ENCODE assay signal across 8 cellular contexts in the genomic region with DNA sequence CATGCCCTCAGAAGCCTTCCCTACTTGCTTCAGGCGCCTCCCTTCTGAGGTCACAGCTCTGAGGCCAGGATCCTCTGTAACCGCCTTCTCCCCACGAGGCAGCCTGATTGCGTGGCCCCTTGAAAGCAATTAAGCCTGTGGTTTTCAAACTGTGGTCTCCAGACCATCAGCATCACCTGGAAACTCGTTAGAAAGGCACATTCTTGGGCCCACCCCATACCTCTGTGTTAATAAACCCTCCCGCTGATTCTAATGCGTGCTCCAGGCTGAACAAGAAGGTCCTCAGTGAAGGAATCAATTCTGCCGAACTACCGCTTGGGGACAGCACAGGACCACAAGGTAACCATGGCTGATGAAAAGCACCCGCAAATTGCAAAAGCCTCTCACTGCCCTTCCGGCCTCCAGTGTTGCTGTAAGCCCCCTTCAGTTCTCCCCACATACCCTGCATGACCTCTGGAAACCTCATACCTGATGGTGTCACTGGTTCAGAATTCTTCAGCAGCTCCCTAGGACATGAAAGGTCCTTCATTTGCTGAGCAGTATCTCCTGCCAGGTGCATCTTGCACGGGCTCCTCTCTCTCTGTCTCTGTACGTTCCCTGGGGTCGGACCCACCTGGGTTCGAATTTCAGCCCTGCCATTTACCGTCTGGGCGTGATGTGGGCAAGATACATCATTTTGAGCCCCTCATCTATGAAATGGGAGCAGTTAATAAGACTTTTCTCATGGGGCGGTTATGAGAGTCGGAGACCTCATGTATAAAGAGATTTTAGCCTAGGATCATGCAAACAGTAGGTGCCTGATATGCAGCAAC. TPM values are rescaled to one million over a fixed set of nuclear protein-coding genes. Genes with fewer than 3 reads are reported as not detected.
A peak's percentile ranks its signal among the peaks of the same experiment; 100 is the strongest.
DNase-seq lines count a peak whose midpoint lies in the region; ATAC-seq and TF ChIP-seq lines count a peak whose summit lies in the region.

No MANE protein-coding gene starts in this region.

- CTCF ChIA-PET in activated CD4-positive, alpha-beta T cell treated with anti-CD3 and anti-CD28 coated beads for 36 hours (lab: Charles Lee): interaction anchor here (0.5 to 1.7 kb wide), 12 partner anchors 7 to 486 kb away, joined by 3 to 5 read pairs (median 3); no protein-coding TSS in a partner anchor

- DNase-seq in GF-D8 (lab: John Stamatoyannopoulos, UW) (peak; percentile 57), NCI-H526 treated with DMSO at 0.1 percent for 48 hours (lab: John Stamatoyannopoulos, UW) (peak; percentile 76), coronary artery (ENCODE audit: low spot score) (no peak), right lobe of liver (peak in 2 of 3 donors; percentile 50 to 63)
- peak; percentile 83 for DNase-seq in activated CD4-positive, alpha-beta T cell treated with anti-CD3 and anti-CD28 coated beads for 36 hours
- DNase-seq in stimulated activated CD4-positive, alpha-beta T cell treated with anti-CD3 and anti-CD28 coated beads, TNF-alpha, amount 100 ng/mL, for 4 hours (ENCODE audit: low read depth in 3 of 3): peak; percentile 18 to 40 (median 34)

- peaks cover 0 to 2% (median 0%) of the 10 kb centered on the region in 4 donors for H3K4me1 ChIP-seq in right lobe of liver

- peak overlapping the region; percentile 82 for H3K27ac Mint-ChIP-seq in activated CD4-positive, alpha-beta T cell treated with anti-CD3 and anti-CD28 coated beads for 36 hours

- H3K36me3 ChIP-seq in right lobe of liver: no peaks in the 10 kb centered on the region

- intact Hi-C loops in activated CD4-positive, alpha-beta T cell treated with anti-CD3 and anti-CD28 coated beads for 36 hours (cut with DNase I, micrococcal nuclease): loop anchor here (1.0 to 2.0 kb wide), 3 partner anchors 484 to 612 kb away; no protein-coding TSS in a partner anchor
- intact Hi-C loops in right lobe of liver (cut with DNase I): no loop called here

- TF ChIP-seq CTCF in coronary artery (IDR thresholded peaks at IDR 0.05) (peak; percentile 95), right lobe of liver (IDR thresholded peaks at IDR 0.05) (peak; percentile 86 to 99 (median 89))

- POLR2A ChIA-PET in activated CD4-positive, alpha-beta T cell treated with anti-CD3 and anti-CD28 coated beads for 36 hours (lab: Charles Lee): no interaction called here

- H3K36me3 Mint-ChIP-seq in activated CD4-positive, alpha-beta T cell treated with anti-CD3 and anti-CD28 coated beads for 36 hours (ENCODE audit: low read depth): no peaks in the 10 kb centered on the region

- no peaks in the 10 kb centered on the region for H3K9me3 ChIP-seq in right lobe of liver

- TF ChIP-seq POLR2A in right lobe of liver (IDR thresholded peaks at IDR 0.05): no peak

- ATAC-seq in HG03175 (IDR thresholded peaks at IDR 0.05; ENCODE audit: unreplicated experiment) (peak; percentile 59), right lobe of liver (peak; percentile 89 to 94 (median 91)), GM21737 (IDR thresholded peaks at IDR 0.05; ENCODE audit: unreplicated experiment) (no peak)
- peak; percentile 89 for ATAC-seq in activated CD4-positive, alpha-beta T cell treated with anti-CD3 and anti-CD28 coated beads for 36 hours

- no peaks in the 10 kb centered on the region for H3K9me3 Mint-ChIP-seq in activated CD4-positive, alpha-beta T cell treated with anti-CD3 and anti-CD28 coated beads for 36 hours (ENCODE audit: low read depth)

- H3K27me3 ChIP-seq in right lobe of liver: no peaks in the 10 kb centered on the region

- peak overlapping the region; percentile 14 for H3K4me3 Mint-ChIP-seq in activated CD4-positive, alpha-beta T cell treated with anti-CD3 and anti-CD28 coated beads for 36 hours

- peaks cover 17% of the 10 kb centered on the region for H3K4me1 Mint-ChIP-seq in activated CD4-positive, alpha-beta T cell treated with anti-CD3 and anti-CD28 coated beads for 36 hours

- H3K4me3 ChIP-seq in coronary artery (no peak overlapping the region), right lobe of liver (no peak overlapping the region)

- no peaks in the 10 kb centered on the region for H3K27me3 Mint-ChIP-seq in activated CD4-positive, alpha-beta T cell treated with anti-CD3 and anti-CD28 coated beads for 36 hours

- WGBS in right lobe of liver (ENCODE audit: insufficient coverage, low coverage, low lambda C conversion rate, missing lambda C conversion rate): 6% methylated on average over 14 of the region's 19 CpGs

- H3K27ac ChIP-seq in coronary artery (no peak overlapping the region), right lobe of liver (no peak overlapping the region)

RNA-seq across cellular contexts. Expression of a gene that starts 39.9 kb away (rescaled TPM):
- 1 to 10 TPM; 3.5 to 7.1 TPM for total RNA-seq in activated CD4-positive, alpha-beta T cell treated with anti-CD3 and anti-CD28 coated beads for 36 hours
- 10 to 100 TPM in 1 of 6 experiments, 1 to 10 TPM in 4, under 1 TPM in 1; 0.95 to 11.7 (median 4.3) TPM for total RNA-seq in right lobe of liver

Comparison
In these comparisons a context has a peak if more than half of its experiments do, and no peak if none do; other contexts are left out.
1. intact Hi-C loops: an anchor here in activated CD4-positive, alpha-beta T cell treated with anti-CD3 and anti-CD28 coated beads for 36 hours (1.0 to 2.0 kb wide); none called in right lobe of liver.